Comparison of ENCODE assay signal across 8 cellular contexts in genomic region chr12:122420471-122421262, GRCh38. TPM values are rescaled to one million over a fixed set of nuclear protein-coding genes. Genes with fewer than 3 reads are reported as not detected.
DNase-seq lines count a peak whose midpoint lies in the region; ATAC-seq, FAIRE-seq and TF ChIP-seq lines count a peak whose summit lies in the region.

No MANE protein-coding gene starts in this region.

- TF ChIP-seq POLR2A in tibial nerve (IDR thresholded peaks at IDR 0.05) (no peak), H54 (IDR thresholded peaks at IDR 0.05; ENCODE audit: low read depth, low read length) (no peak)

- H3K27ac ChIP-seq in lower lobe of right lung (peak overlapping the region; percentile 98), tibial nerve (peak overlapping the region; percentile 94 to 100 (median 99))

- H3K4me1 ChIP-seq in lower lobe of right lung, result peaks cover 31% of the 10 kb centered on the region
- H3K4me1 ChIP-seq in tibial nerve, result peaks cover 0 to 36% (median 12%) of the 10 kb centered on the region in 4 donors

- peak overlapping the region; percentile 92 for H3K4me3 ChIP-seq in lower lobe of right lung
- H3K4me3 ChIP-seq in tibial nerve, result peak overlapping the region; percentile 83 to 99 (median 95)

- H3K9me3 ChIP-seq in lower lobe of right lung (no peaks in the 10 kb centered on the region), tibial nerve (no peaks in the 10 kb centered on the region)

- H3K27me3 Mint-ChIP-seq in activated naive CD4-positive, alpha-beta T cell treated with anti-CD3 and anti-CD28 coated beads for 36 hours (ENCODE audit: low read depth), result peaks cover 3% of the 10 kb centered on the region

- peaks cover 47% of the 10 kb centered on the region for H3K4me1 Mint-ChIP-seq in activated naive CD4-positive, alpha-beta T cell treated with anti-CD3 and anti-CD28 coated beads for 36 hours (ENCODE audit: low read depth)

- peak overlapping the region; percentile 88 for H3K27ac Mint-ChIP-seq in activated naive CD4-positive, alpha-beta T cell treated with anti-CD3 and anti-CD28 coated beads for 36 hours

- FAIRE-seq in H54 (lab: Jason Lieb, UNC), result no peak

- no peak for ATAC-seq in lower lobe of right lung

- DNase-seq in activated naive CD4-positive, alpha-beta T cell treated with anti-CD3 and anti-CD28 coated beads for 36 hours, result no peak
- no peak for DNase-seq in activated naive CD4-positive, alpha-beta T cell (lab: John Stamatoyannopoulos, UW)
- peak; percentile 26 for DNase-seq in astrocyte of the hippocampus (ENCODE audit: low read depth, low spot score)
- no peak for DNase-seq in lower lobe of right lung
- DNase-seq in tibial nerve (ENCODE audit: low spot score in 2 of 2), result no peak
- no peak for DNase-seq in NCI-H524 (lab: John Stamatoyannopoulos, UW)
- no peak for DNase-seq in NCI-H446 treated with DMSO at 0.1 percent for 48 hours (lab: John Stamatoyannopoulos, UW)
- no peak for DNase-seq in H54 (ENCODE audit: insufficient read length, low spot score)

- no peaks in the 10 kb centered on the region for H3K27me3 ChIP-seq in lower lobe of right lung (ENCODE audit: low read depth)
- no peaks in the 10 kb centered on the region for H3K27me3 ChIP-seq in tibial nerve

- H3K36me3 ChIP-seq in lower lobe of right lung, result peaks cover 8% of the 10 kb centered on the region
- H3K36me3 ChIP-seq in tibial nerve, result peaks cover 0 to 15% (median 0%) of the 10 kb centered on the region in 3 donors

- 78 to 81% methylated on average over 17 of the region's 17 CpGs for WGBS in tibial nerve, 2 donors

- H3K9me3 Mint-ChIP-seq in activated naive CD4-positive, alpha-beta T cell treated with anti-CD3 and anti-CD28 coated beads for 36 hours, result no peaks in the 10 kb centered on the region

- H3K4me3 Mint-ChIP-seq in activated naive CD4-positive, alpha-beta T cell treated with anti-CD3 and anti-CD28 coated beads for 36 hours, result peak overlapping the region; percentile 88

- TF ChIP-seq EP300 in tibial nerve (IDR thresholded peaks at IDR 0.05), result no peak

- CTCF ChIA-PET in activated naive CD4-positive, alpha-beta T cell treated with anti-CD3 and anti-CD28 coated beads for 36 hours (lab: Charles Lee), result interaction anchor here (0.6 to 1.7 kb wide), 4 partner anchors 10 to 21 kb away, joined by 3 to 6 read pairs (median 4); no protein-coding TSS in a partner anchor

- TF ChIP-seq CTCF in lower lobe of right lung (IDR thresholded peaks at IDR 0.05), result no peak
- TF ChIP-seq CTCF in tibial nerve (IDR thresholded peaks at IDR 0.05), result no peak

- peaks cover 1% of the 10 kb centered on the region for H3K36me3 Mint-ChIP-seq in activated naive CD4-positive, alpha-beta T cell treated with anti-CD3 and anti-CD28 coated beads for 36 hours (ENCODE audit: low read depth)

- intact Hi-C loops in activated naive CD4-positive, alpha-beta T cell treated with anti-CD3 and anti-CD28 coated beads for 36 hours (cut with micrococcal nuclease), result loop anchor here (1.0 to 5.0 kb wide), 3 partner anchors 7 to 312 kb away; partner anchors contain the start of gene HCAR1
- intact Hi-C loops in lower lobe of right lung (cut with DNase I), result no loop called here

RNA-seq across cellular contexts. Expression of gene CLIP1, which starts 1.8 kb away (rescaled TPM):
- total RNA-seq in activated naive CD4-positive, alpha-beta T cell treated with anti-CD3 and anti-CD28 coated beads for 36 hours, result 10 to 100 TPM; 50.7 to 51.3 TPM
- total RNA-seq in lower lobe of right lung (78.2 TPM), tibial nerve (100 to 1,000 TPM in 1 of 4 donors, 10 to 100 TPM in 3; 89.2 to 105 (median 90.9) TPM)
